8 cellular contexts compared by ENCODE assay signal in genomic region chr7:151059362-151060112, GRCh38. TPM values are rescaled to one million over a fixed set of nuclear protein-coding genes. Genes with fewer than 3 reads are reported as not detected.
DNase-seq lines count a peak whose midpoint lies in the region; ATAC-seq and TF ChIP-seq lines count a peak whose summit lies in the region.

TSS of gene SLC4A2 (plus strand) at chr7:151059589. CDS start at chr7:151061988, 2,399 bp downstream.

- H3K27ac ChIP-seq in Panc1 (ENCODE audit: low read length) (peak within 1 kb of the TSS; percentile 99), esophagus squamous epithelium (peak within 1 kb of the TSS; percentile 85 to 99 (median 96))

- POLR2A ChIA-PET in Panc1 (lab: Charles Lee), result interaction anchor here (0.7 kb wide), 1 partner anchor 21 kb away, joined by 3 read pairs; no protein-coding TSS in a partner anchor

- no peaks in the 10 kb centered on the region for H3K27me3 ChIP-seq in Panc1 (ENCODE audit: control insufficient read depth, insufficient read depth, low read length)
- H3K27me3 ChIP-seq in esophagus squamous epithelium, result no peaks in the 10 kb centered on the region

- H3K4me1 Mint-ChIP-seq in activated T-helper 1 cell treated with anti-CD3 and anti-CD28 coated beads, Interleukin-12 subunit alpha, Interleukin-12 subunit beta, Interleukin-2, Interleukin-4 antibody, amounts not matched to agents 30 ng/mL and 10 ng/mL and 1 ng/mL, durations not matched to agents 14 hours and 24 hours and 36 hours (ENCODE audit: low read depth), result peaks cover 44% of the 10 kb centered on the region

- peak; percentile 85 for DNase-seq in Ammon's horn (ENCODE audit: low spot score)
- no peak for DNase-seq in Panc1 (ENCODE audit: low read depth, low spot score)
- peak; percentile 70 for DNase-seq in activated T-helper 1 cell treated with anti-CD3 and anti-CD28 coated beads, Interleukin-12 subunit alpha, Interleukin-12 subunit beta, Interleukin-2, Interleukin-4 antibody, amounts not matched to agents 30 ng/mL and 10 ng/mL and 1 ng/mL, durations not matched to agents 14 hours and 24 hours and 36 hours (ENCODE audit: low spot score)
- peak; percentile 46 for DNase-seq in esophagus squamous epithelium (lab: John Stamatoyannopoulos, UW)
- peak; percentile 92 for DNase-seq in myocyte (ENCODE audit: low read depth)
- peak; percentile 86 for DNase-seq in stimulated activated naive CD8-positive, alpha-beta T cell treated with anti-CD3 and anti-CD28 coated beads, Interleukin-15, Interleukin-2, amounts not matched to agents 100 U/mL and 50 U/mL, for 24 hours

- H3K27me3 Mint-ChIP-seq in activated T-helper 1 cell treated with anti-CD3 and anti-CD28 coated beads, Interleukin-12 subunit alpha, Interleukin-12 subunit beta, Interleukin-2, Interleukin-4 antibody, amounts not matched to agents 30 ng/mL and 10 ng/mL and 1 ng/mL, durations not matched to agents 14 hours and 24 hours and 36 hours (ENCODE audit: insufficient read depth), result no peaks in the 10 kb centered on the region

- no peaks in the 10 kb centered on the region for H3K9me3 Mint-ChIP-seq in activated T-helper 1 cell treated with anti-CD3 and anti-CD28 coated beads, Interleukin-12 subunit alpha, Interleukin-12 subunit beta, Interleukin-2, Interleukin-4 antibody, amounts not matched to agents 30 ng/mL and 10 ng/mL and 1 ng/mL, durations not matched to agents 14 hours and 24 hours and 36 hours

- in situ Hi-C loops in Panc1 (cut with HindIII; ENCODE audit: low pct_unique_long_range_greater_than_20kb, low sequenced_read_pairs), result no loop called here

- peak within 1 kb of the TSS; percentile 92 for H3K27ac Mint-ChIP-seq in activated T-helper 1 cell treated with anti-CD3 and anti-CD28 coated beads, Interleukin-12 subunit alpha, Interleukin-12 subunit beta, Interleukin-2, Interleukin-4 antibody, amounts not matched to agents 30 ng/mL and 10 ng/mL and 1 ng/mL, durations not matched to agents 14 hours and 24 hours and 36 hours

- H3K9me3 ChIP-seq in Panc1 (ENCODE audit: control insufficient read depth, insufficient read depth, low read depth, low read length), result no peaks in the 10 kb centered on the region
- no peaks in the 10 kb centered on the region for H3K9me3 ChIP-seq in esophagus squamous epithelium

- TF ChIP-seq POLR2A in esophagus squamous epithelium (IDR thresholded peaks at IDR 0.05), result peak in 2 of 4 donors; percentile 33 to 66

- peak within 1 kb of the TSS; percentile 93 for H3K4me3 Mint-ChIP-seq in activated T-helper 1 cell treated with anti-CD3 and anti-CD28 coated beads, Interleukin-12 subunit alpha, Interleukin-12 subunit beta, Interleukin-2, Interleukin-4 antibody, amounts not matched to agents 30 ng/mL and 10 ng/mL and 1 ng/mL, durations not matched to agents 14 hours and 24 hours and 36 hours

- CTCF ChIA-PET in Panc1 (lab: Charles Lee), result interaction anchor here (0.7 kb wide), 1 partner anchor 23 kb away, joined by 3 read pairs; no protein-coding TSS in a partner anchor

- ATAC-seq in GM19023 (IDR thresholded peaks at IDR 0.05; ENCODE audit: unreplicated experiment) (peak; percentile 36), HG03460 (IDR thresholded peaks at IDR 0.05; ENCODE audit: unreplicated experiment) (peak; percentile 28), Panc1 (peak; percentile 28)
- peak; percentile 14 for ATAC-seq in stimulated activated naive CD8-positive, alpha-beta T cell treated with anti-CD3 and anti-CD28 coated beads, Interleukin-15, Interleukin-2, amounts not matched to agents 100 U/mL and 50 U/mL, for 24 hours

- H3K4me3 ChIP-seq in Panc1 (ENCODE audit: low read depth in 2 of 2, low read length in 2 of 2) (peak within 1 kb of the TSS; percentile 83 to 94), esophagus squamous epithelium (peak within 1 kb of the TSS; percentile 56 to 87 (median 82))

- WGBS in esophagus squamous epithelium, 2 donors, result 0% methylated on average over 13 to 24 of the region's 75 CpGs

- peaks cover 38% of the 10 kb centered on the region for H3K4me1 ChIP-seq in Panc1 (ENCODE audit: control insufficient read depth, insufficient read depth, low read length)
- peaks cover 42 to 68% (median 60%) of the 10 kb centered on the region in 3 donors for H3K4me1 ChIP-seq in esophagus squamous epithelium

- no peaks in the 10 kb centered on the region for H3K36me3 Mint-ChIP-seq in activated T-helper 1 cell treated with anti-CD3 and anti-CD28 coated beads, Interleukin-12 subunit alpha, Interleukin-12 subunit beta, Interleukin-2, Interleukin-4 antibody, amounts not matched to agents 30 ng/mL and 10 ng/mL and 1 ng/mL, durations not matched to agents 14 hours and 24 hours and 36 hours (ENCODE audit: low read depth)

- BruUV-seq in Panc1 (replicated peaks; lab: Mats Ljungman, UMichigan), result no TSS peak

- H3K36me3 ChIP-seq in Panc1 (ENCODE audit: control insufficient read depth, insufficient read depth, low read length) (peaks cover 2% of the 10 kb centered on the region; the same call in 1 of the 2 replicates), esophagus squamous epithelium (peaks cover 2 to 28% (median 7%) of the 10 kb centered on the region in 3 donors)

- TF ChIP-seq CTCF in Panc1 (IDR thresholded peaks at IDR 0.05) (no peak; the same call in 1 of the 2 replicates), esophagus squamous epithelium (IDR thresholded peaks at IDR 0.05) (peak in 5 of 6 experiments; percentile 24 to 39 (median 34))

- intact Hi-C loops in Panc1 (cut with micrococcal nuclease; ENCODE audit: unreplicated experiment) (no loop called here), esophagus squamous epithelium (cut with DNase I) (no loop called here)
- intact Hi-C loops in activated T-helper 1 cell treated with anti-CD3 and anti-CD28 coated beads, Interleukin-12 subunit alpha, Interleukin-12 subunit beta, Interleukin-2, Interleukin-4 antibody, amounts not matched to agents 30 ng/mL and 10 ng/mL and 1 ng/mL, durations not matched to agents 14 hours and 24 hours and 36 hours (cut with micrococcal nuclease), result loop anchor here (1.0 to 2.0 kb wide), 2 partner anchors 41 to 52 kb away; no protein-coding TSS in a partner anchor

RNA-seq across cellular contexts. Expression of gene SLC4A2, which starts in this region (rescaled TPM):
- 580 TPM for total RNA-seq in Panc1 (2021; ENCODE audit: unreplicated experiment)
- 737 TPM for polyA plus RNA-seq in Panc1 (2012; ENCODE audit: insufficient read length)
- total RNA-seq in activated T-helper 1 cell treated with anti-CD3 and anti-CD28 coated beads, Interleukin-12 subunit alpha, Interleukin-12 subunit beta, Interleukin-2, Interleukin-4 antibody, amounts not matched to agents 30 ng/mL and 10 ng/mL and 1 ng/mL, durations not matched to agents 14 hours and 24 hours and 36 hours, result 127 and 128 TPM in 2 replicates
- total RNA-seq in esophagus squamous epithelium, result 10 to 100 TPM; 39.8 to 53.7 (median 45.0) TPM
- total RNA-seq in myocyte, result 516 and 662 TPM in 2 replicates
- 681 TPM for polyA plus RNA-seq in myocyte (2012)
